Comparison of ENCODE assay signal across 24 cellular contexts in the genomic region with DNA sequence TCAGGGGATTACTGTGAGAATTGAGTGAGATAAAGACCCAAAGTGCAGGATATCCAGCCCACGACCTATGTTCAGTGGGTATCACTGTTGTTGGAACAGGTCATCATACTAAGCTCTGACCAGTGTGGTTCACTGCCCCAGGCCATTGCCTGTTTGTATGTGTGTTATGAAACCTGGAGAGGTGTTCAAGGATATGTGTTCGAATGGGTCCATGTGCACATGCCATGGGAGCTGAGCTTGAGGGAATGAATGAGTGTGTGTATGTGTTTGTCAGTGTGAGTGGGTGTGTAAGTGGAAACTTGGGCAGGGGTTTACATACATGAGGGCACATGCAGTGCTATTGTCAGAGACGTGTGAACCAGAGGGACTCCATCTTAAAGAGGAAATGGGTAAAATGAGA. TPM values are rescaled to one million over a fixed set of nuclear protein-coding genes. Genes with fewer than 3 reads are reported as not detected.
DNase-seq lines count a peak whose midpoint lies in the region; ATAC-seq, FAIRE-seq and TF ChIP-seq lines count a peak whose summit lies in the region.
"Had no signal": no experiment of that assay in that cellular context is flagged by ENCODE, and none has a peak within 500 bp of the region (broad histone marks: within the 10 kb centered on the region; RNA-seq: fewer than 3 reads in every experiment).

No MANE protein-coding gene starts in this region.

- H2AFZ ChIP-seq in GM23338 (no peak overlapping the region; the same call in 1 of the 2 replicates), H1 (ENCODE audit: low read length) (no peak overlapping the region)

- peak overlapping the region; percentile 88; the same call in 1 of the 2 replicates for H2AK5ac ChIP-seq in H1 (ENCODE audit: low read depth, low read length)

- H3K14ac ChIP-seq in H1 (ENCODE audit: insufficient read length), result no peak overlapping the region

- no peaks in the 10 kb centered on the region for H3K36me3 ChIP-seq in GM23338 (ENCODE audit: insufficient read depth)
- no peaks in the 10 kb centered on the region for H3K36me3 ChIP-seq in H1 (ENCODE audit: control insufficient read depth in 2 of 4, insufficient read depth in 4 of 4, low read length in 3 of 4)
- no peaks in the 10 kb centered on the region for H3K36me3 ChIP-seq in effector memory CD4-positive, alpha-beta T cell (ENCODE audit: control insufficient read depth, insufficient read depth, low read length)
- H3K36me3 ChIP-seq in esophagus muscularis mucosa, result no peaks in the 10 kb centered on the region
- H3K36me3 ChIP-seq in tibial nerve, result no peaks in the 10 kb centered on the region
- H3K36me3 ChIP-seq: BE2C; BLaER1 treated with 17β-estradiol and CSF1 and Interleukin-3, amounts not matched to agents 10 nM and 100 nM; HAP-1 had no signal

- peaks cover 2% of the 10 kb centered on the region for H3K27me3 Mint-ChIP-seq in GM23338 (ENCODE audit: insufficient read depth, low read depth, poor library complexity)
- H3K27me3 Mint-ChIP-seq in activated T-helper 1 cell treated with anti-CD3 and anti-CD28 coated beads, Interleukin-12 subunit alpha, Interleukin-12 subunit beta, Interleukin-2, Interleukin-4 antibody, amounts not matched to agents 30 ng/mL and 10 ng/mL and 1 ng/mL, durations not matched to agents 14 hours and 24 hours and 36 hours (ENCODE audit: insufficient read depth), result peaks cover 26% of the 10 kb centered on the region

- H3K27ac Mint-ChIP-seq in GM23338, result no peak overlapping the region
- peak overlapping the region; percentile 11 for H3K27ac Mint-ChIP-seq in activated T-helper 1 cell treated with anti-CD3 and anti-CD28 coated beads, Interleukin-12 subunit alpha, Interleukin-12 subunit beta, Interleukin-2, Interleukin-4 antibody, amounts not matched to agents 30 ng/mL and 10 ng/mL and 1 ng/mL, durations not matched to agents 14 hours and 24 hours and 36 hours
- H3K27ac Mint-ChIP-seq: CD4-positive, alpha-beta memory T cell; HFFc6 had no signal

- H3K9me2 ChIP-seq in GM23338 (ENCODE audit: insufficient read depth), result peaks cover 9% of the 10 kb centered on the region; the same call in 1 of the 2 replicates

- H4K5ac ChIP-seq in H1 (ENCODE audit: insufficient read length, low read depth, low read length), result no peak overlapping the region

- H3K4ac ChIP-seq in H1 (replicated peaks; ENCODE audit: insufficient read length, low read depth, low read length), result peak overlapping the region; percentile 12

- H3F3A ChIP-seq in GM23338 (replicated peaks; ENCODE audit: low read depth), result no peaks in the 10 kb centered on the region

- intact Hi-C loops in activated T-helper 1 cell treated with anti-CD3 and anti-CD28 coated beads, Interleukin-12 subunit alpha, Interleukin-12 subunit beta, Interleukin-2, Interleukin-4 antibody, amounts not matched to agents 30 ng/mL and 10 ng/mL and 1 ng/mL, durations not matched to agents 14 hours and 24 hours and 36 hours (cut with micrococcal nuclease), result no loop called here
- intact Hi-C loops in esophagus muscularis mucosa (cut with DNase I), result no loop called here

- H3K79me2 ChIP-seq in GM23338 (replicated peaks; ENCODE audit: insufficient read depth) (no peaks in the 10 kb centered on the region), H1 (ENCODE audit: control insufficient read depth in 1 of 2, insufficient read depth in 2 of 2, low read length in 2 of 2) (no peaks in the 10 kb centered on the region)

- no peak overlapping the region for H3K56ac ChIP-seq in H1 (replicated peaks; ENCODE audit: insufficient read length, low read depth, low read length)

- peak overlapping the region; percentile 55; the same call in 1 of the 2 replicates for H2BK5ac ChIP-seq in H1 (ENCODE audit: low read depth, low read length)

- no peak overlapping the region for H3K4me3 Mint-ChIP-seq in GM23338
- no peak overlapping the region for H3K4me3 Mint-ChIP-seq in activated T-helper 1 cell treated with anti-CD3 and anti-CD28 coated beads, Interleukin-12 subunit alpha, Interleukin-12 subunit beta, Interleukin-2, Interleukin-4 antibody, amounts not matched to agents 30 ng/mL and 10 ng/mL and 1 ng/mL, durations not matched to agents 14 hours and 24 hours and 36 hours
- H3K4me3 Mint-ChIP-seq: CD4-positive, alpha-beta memory T cell; HFFc6 had no signal

- H3K9ac ChIP-seq in H1 (replicated peaks in 1 of 4; ENCODE audit: extremely low read depth in 1 of 4, low read depth in 3 of 4, low read length in 3 of 4), result no peak overlapping the region
- H3K9ac ChIP-seq: BLaER1 treated with 17β-estradiol and CSF1 and Interleukin-3, amounts not matched to agents 10 nM and 100 nM had no signal

- TF ChIP-seq CTCF in GM23338 (conservative IDR thresholded peaks at IDR 0.05; ENCODE audit: low read depth in 2 of 2), result no peak
- TF ChIP-seq CTCF in H1 (IDR thresholded peaks at IDR 0.05; ENCODE audit: control extremely low read depth in 1 of 3, insufficient read depth in 1 of 3, low read depth in 1 of 3, low read length in 3 of 3), result no peak
- no peak for TF ChIP-seq CTCF in esophagus muscularis mucosa (IDR thresholded peaks at IDR 0.05)
- TF ChIP-seq CTCF in tibial nerve (IDR thresholded peaks at IDR 0.05), result no peak

- H4K20me1 ChIP-seq in GM23338 (replicated peaks; ENCODE audit: insufficient read depth), result no peaks in the 10 kb centered on the region
- H4K20me1 ChIP-seq in H1 (replicated peaks in 1 of 2; ENCODE audit: control insufficient read depth in 1 of 2, insufficient read depth in 2 of 2, low read length in 2 of 2), result no peaks in the 10 kb centered on the region
- H4K20me1 ChIP-seq: BLaER1 treated with 17β-estradiol and CSF1 and Interleukin-3, amounts not matched to agents 10 nM and 100 nM had no signal

- no peaks in the 10 kb centered on the region for H3K9me3 ChIP-seq in H1 (ENCODE audit: insufficient read depth in 2 of 2, low read depth in 1 of 2, low read length in 1 of 2)
- H3K9me3 ChIP-seq in effector memory CD4-positive, alpha-beta T cell (ENCODE audit: control insufficient read depth, low read length), result no peaks in the 10 kb centered on the region
- no peaks in the 10 kb centered on the region for H3K9me3 ChIP-seq in esophagus muscularis mucosa
- no peaks in the 10 kb centered on the region for H3K9me3 ChIP-seq in tibial nerve
- H3K9me3 ChIP-seq: A549, BE2C, HAP-1 had no signal

- H3K4me3 ChIP-seq in GM23338 (no peak overlapping the region), H1 (ENCODE audit: extremely low read depth in 1 of 4, insufficient read depth in 2 of 4, low read depth in 3 of 4, low read length in 4 of 4) (no peak overlapping the region), esophagus muscularis mucosa (no peak overlapping the region), tibial nerve (no peak overlapping the region)
- H3K4me3 ChIP-seq in effector memory CD4-positive, alpha-beta T cell (ENCODE audit: insufficient read depth, low read depth, low read length, poor library complexity, severe bottlenecking), result no peak overlapping the region
- H3K4me3 ChIP-seq: A549; BLaER1 treated with 17β-estradiol and CSF1 and Interleukin-3, amounts not matched to agents 10 nM and 100 nM; HAP-1 had no signal

- no peaks in the 10 kb centered on the region for H3K79me1 ChIP-seq in H1 (ENCODE audit: low read depth, low read length)

- DNase-seq in GM23338 (ENCODE audit: low spot score), result no peak
- no peak for DNase-seq in HTR-8/SVneo (ENCODE audit: insufficient read length, low spot score)
- DNase-seq in activated T-helper 1 cell treated with anti-CD3 and anti-CD28 coated beads, Interleukin-12 subunit alpha, Interleukin-12 subunit beta, Interleukin-2, Interleukin-4 antibody, amounts not matched to agents 30 ng/mL and 10 ng/mL and 1 ng/mL, durations not matched to agents 14 hours and 24 hours and 36 hours (ENCODE audit: low spot score), result no peak
- DNase-seq in H1 (ENCODE audit: low read depth in 1 of 2, low spot score in 2 of 2), result no peak
- no peak for DNase-seq in effector memory CD4-positive, alpha-beta T cell
- DNase-seq in esophagus muscularis mucosa (ENCODE audit: extremely low spot score), result no peak
- no peak for DNase-seq in tibial nerve (ENCODE audit: low spot score in 2 of 2)
- DNase-seq: 8988T; ACHN; AML-193; BE2C; Calu3; CD4-positive, alpha-beta memory T cell; COR-L47; DMS53; DMS79 treated with DMSO at 0.1 percent for 48 hours; GF-D8; HFFc6 had no signal

- H2BK120ac ChIP-seq in H1 (replicated peaks; ENCODE audit: low read depth, low read length), result no peak overlapping the region

- H3K4me2 ChIP-seq in GM23338 (no peak overlapping the region), H1 (ENCODE audit: insufficient read depth in 1 of 2, low read depth in 2 of 2, low read length in 2 of 2) (no peak overlapping the region)
- H3K4me2 ChIP-seq: A549; BLaER1 treated with 17β-estradiol and CSF1 and Interleukin-3, amounts not matched to agents 10 nM and 100 nM had no signal

- no peak for TF ChIP-seq POLR2A in H1 (IDR thresholded peaks at IDR 0.05; ENCODE audit: control extremely low read depth in 1 of 2, low read depth in 2 of 2, low read length in 2 of 2)
- no peak for TF ChIP-seq POLR2A in esophagus muscularis mucosa (IDR thresholded peaks at IDR 0.05; ENCODE audit: low read depth)
- no peak for TF ChIP-seq POLR2A in tibial nerve (IDR thresholded peaks at IDR 0.05)

- no peaks in the 10 kb centered on the region; the same call in 1 of the 2 replicates for H3K23me2 ChIP-seq in H1 (ENCODE audit: low read depth, low read length)

- POLR2A ChIA-PET in H1 (lab: Charles Lee; ENCODE audit: partially characterized antibody), result interaction anchor here (1.3 kb wide), 2 partner anchors 18 to 20 kb away, joined by 3 read pairs; no protein-coding TSS in a partner anchor

- no peak for TF ChIP-seq EP300 in H1 (IDR thresholded peaks at IDR 0.05; ENCODE audit: borderline replicate concordance in 1 of 2, low read depth in 2 of 2, low read length in 2 of 2)
- TF ChIP-seq EP300 in esophagus muscularis mucosa (IDR thresholded peaks at IDR 0.05), result no peak
- TF ChIP-seq EP300 in tibial nerve (IDR thresholded peaks at IDR 0.05), result no peak

- peaks cover 36% of the 10 kb centered on the region for H3K4me1 Mint-ChIP-seq in GM23338
- no peaks in the 10 kb centered on the region for H3K4me1 Mint-ChIP-seq in activated T-helper 1 cell treated with anti-CD3 and anti-CD28 coated beads, Interleukin-12 subunit alpha, Interleukin-12 subunit beta, Interleukin-2, Interleukin-4 antibody, amounts not matched to agents 30 ng/mL and 10 ng/mL and 1 ng/mL, durations not matched to agents 14 hours and 24 hours and 36 hours (ENCODE audit: low read depth)

- peaks cover 4% of the 10 kb centered on the region; the same call in 2 of the 3 replicates for H3K36me3 Mint-ChIP-seq in GM23338 (ENCODE audit: low read depth)
- H3K36me3 Mint-ChIP-seq in activated T-helper 1 cell treated with anti-CD3 and anti-CD28 coated beads, Interleukin-12 subunit alpha, Interleukin-12 subunit beta, Interleukin-2, Interleukin-4 antibody, amounts not matched to agents 30 ng/mL and 10 ng/mL and 1 ng/mL, durations not matched to agents 14 hours and 24 hours and 36 hours (ENCODE audit: low read depth), result no peaks in the 10 kb centered on the region
- H3K36me3 Mint-ChIP-seq: CD14-positive monocyte; CD4-positive, alpha-beta memory T cell had no signal

- 85% methylated on average over 3 of the region's 3 CpGs; no CpG with 5 or more reads in 1 of the 2 experiments for WGBS in H1 (ENCODE audit: extremely low coverage in 1 of 2, insufficient coverage in 1 of 2, insufficient read length in 1 of 2, insufficient replicate concordance in 2 of 2, low coverage in 1 of 2, low lambda C conversion rate in 2 of 2, missing lambda C conversion rate in 1 of 2), 2 experiments
- WGBS in esophagus muscularis mucosa, result 81% methylated on average over 3 of the region's 3 CpGs
- 74 to 78% methylated on average over 3 of the region's 3 CpGs for WGBS in tibial nerve, 2 donors

- H3K9me3 Mint-ChIP-seq in GM23338, result peaks cover 4% of the 10 kb centered on the region; the same call in 2 of the 3 replicates
- no peaks in the 10 kb centered on the region for H3K9me3 Mint-ChIP-seq in activated T-helper 1 cell treated with anti-CD3 and anti-CD28 coated beads, Interleukin-12 subunit alpha, Interleukin-12 subunit beta, Interleukin-2, Interleukin-4 antibody, amounts not matched to agents 30 ng/mL and 10 ng/mL and 1 ng/mL, durations not matched to agents 14 hours and 24 hours and 36 hours
- H3K9me3 Mint-ChIP-seq: CD14-positive monocyte; CD4-positive, alpha-beta memory T cell; HFFc6 had no signal

- peak overlapping the region; percentile 45 for H4K91ac ChIP-seq in H1 (replicated peaks; ENCODE audit: insufficient read length, low read length)

- ATAC-seq in GM23338 (no peak), GM18502 (IDR thresholded peaks at IDR 0.05; ENCODE audit: poor library complexity, unreplicated experiment) (no peak)
- ATAC-seq: A549 had no signal

- peak overlapping the region; percentile 14; the same call in 1 of the 2 replicates for H3K18ac ChIP-seq in H1 (ENCODE audit: extremely low read depth, low read length)

- peak overlapping the region; percentile 94; the same call in 1 of the 2 replicates for H2BK15ac ChIP-seq in H1 (ENCODE audit: low read length)

- CTCF ChIA-PET in H1 (lab: Charles Lee; ENCODE audit: partially characterized antibody), result interaction anchor here (0.9 to 1.9 kb wide), 3 partner anchors 9 to 202 kb away, joined by 3 to 9 read pairs (median 8); no protein-coding TSS in a partner anchor

- H3K27me3 ChIP-seq in GM23338 (ENCODE audit: insufficient read depth) (no peaks in the 10 kb centered on the region), H1 (replicated peaks in 1 of 4; ENCODE audit: control insufficient read depth in 3 of 4, extremely low read depth in 1 of 4, insufficient read depth in 3 of 4, low read length in 3 of 4) (no peaks in the 10 kb centered on the region), esophagus muscularis mucosa (no peaks in the 10 kb centered on the region), tibial nerve (no peaks in the 10 kb centered on the region)
- H3K27me3 ChIP-seq in effector memory CD4-positive, alpha-beta T cell (replicated peaks; ENCODE audit: control insufficient read depth, insufficient read depth, low read length, poor library complexity, severe bottlenecking), result no peaks in the 10 kb centered on the region
- H3K27me3 ChIP-seq: BE2C; BLaER1 treated with 17β-estradiol and CSF1 and Interleukin-3, amounts not matched to agents 10 nM and 100 nM had no signal

- peak overlapping the region; percentile 82 for H2BK12ac ChIP-seq in H1 (ENCODE audit: low read depth, low read length)

- peak overlapping the region; percentile 40; the same call in 1 of the 2 replicates for H2BK20ac ChIP-seq in H1 (ENCODE audit: low read length)

- FAIRE-seq in HTR-8/SVneo (lab: Jason Lieb, UNC), result peak; percentile 86
- FAIRE-seq in H1 (lab: Jason Lieb, UNC), result no peak
- FAIRE-seq: A549, GM12891 had no signal

- no peak overlapping the region for H4K8ac ChIP-seq in H1 (ENCODE audit: extremely low read depth, insufficient read depth, low read length)

- H3K27ac ChIP-seq in GM23338 (ENCODE audit: low read depth), result 0 out of 2 replicates have a peak overlapping the region, but pooled peaks have one; percentile 3
- H3K27ac ChIP-seq in H1 (ENCODE audit: low read depth, low read length), result no peak overlapping the region
- H3K27ac ChIP-seq in effector memory CD4-positive, alpha-beta T cell (ENCODE audit: insufficient read depth, low read length, poor library complexity, severe bottlenecking), result no peak overlapping the region
- no peak overlapping the region for H3K27ac ChIP-seq in esophagus muscularis mucosa (replicated peaks in 1 of 4)
- H3K27ac ChIP-seq in tibial nerve, result no peak overlapping the region
- H3K27ac ChIP-seq: A549; BLaER1 treated with 17β-estradiol and CSF1 and Interleukin-3, amounts not matched to agents 10 nM and 100 nM had no signal

- H3K4me1 ChIP-seq in GM23338 (ENCODE audit: insufficient read depth) (peaks cover 21% of the 10 kb centered on the region), H1 (replicated peaks in 1 of 4; ENCODE audit: control insufficient read depth in 3 of 4, insufficient read depth in 4 of 4, low read length in 3 of 4) (peaks cover 2 to 20% (median 8%) of the 10 kb centered on the region in 4 experiments; a peak in 5 of 7 replicates), esophagus muscularis mucosa (peaks cover 0 to 4% (median 0%) of the 10 kb centered on the region in 4 donors), tibial nerve (peaks cover 0 to 6% (median 2%) of the 10 kb centered on the region in 4 donors)
- no peaks in the 10 kb centered on the region for H3K4me1 ChIP-seq in effector memory CD4-positive, alpha-beta T cell (ENCODE audit: control insufficient read depth, insufficient read depth, low read length, poor library complexity, severe bottlenecking)
- H3K4me1 ChIP-seq: BE2C had no signal

- H3K23ac ChIP-seq in H1 (ENCODE audit: insufficient read length), result no peak overlapping the region

- no peak for TF ChIP-seq RAD21 in H1 (IDR thresholded peaks at IDR 0.05 in 1 of 2, conservative IDR thresholded peaks at IDR 0.05 in 1 of 2; ENCODE audit: low read depth in 2 of 2, low read length in 2 of 2)

RNA-seq across cellular contexts. Expression of gene AHCY, which starts 17.7 kb away (rescaled TPM):
- total RNA-seq in GM23338 (2014; rRNA removed; shearing (Covaris generic)), result 404 and 423 TPM in 2 replicates
- polyA plus RNA-seq in GM23338 (2016; fragmentation: Nextera tagmentation; extraction: Ambion mirVana) (138 and 150 TPM in 2 replicates), H1 (2011; rRNA removed) (638 and 688 TPM in 2 replicates)
- total RNA-seq in activated T-helper 1 cell treated with anti-CD3 and anti-CD28 coated beads, Interleukin-12 subunit alpha, Interleukin-12 subunit beta, Interleukin-2, Interleukin-4 antibody, amounts not matched to agents 30 ng/mL and 10 ng/mL and 1 ng/mL, durations not matched to agents 14 hours and 24 hours and 36 hours, result 130 and 132 TPM in 2 replicates
- 404 and 414 TPM in 2 replicates for total RNA-seq in H1 (2021; fragmentation: NEBNext Ultra II Directional; extraction: Animal tissue kit (Norgen Biotek cat#: 25700))
- polyA plus RNA-seq in H1 (2011; cell fraction: cytosol; rRNA removed), result 622 TPM
- polyA plus RNA-seq in H1 (2011; cell fraction: nucleus; rRNA removed), result 664 TPM
- polyA plus RNA-seq in H1 (2012, experiment 1 of 2), result 355 to 467 TPM (median 460 TPM) in 4 replicates
- 668 TPM for polyA plus RNA-seq in H1 (2012, experiment 2 of 2)
- 249 TPM for polyA plus RNA-seq in H1 (2013, experiment 1 of 2)
- polyA plus RNA-seq in H1 (2013, experiment 2 of 2), result 250 TPM
- 889 and 910 TPM in 2 replicates for polyA minus RNA-seq in H1 (2011; rRNA and poly(A)+ RNA removed)
- 394 TPM for polyA minus RNA-seq in H1 (2011; cell fraction: cytosol; rRNA and poly(A)+ RNA removed)
- polyA minus RNA-seq in H1 (2011; cell fraction: nucleus; rRNA and poly(A)+ RNA removed), result 315 TPM
- total RNA-seq in esophagus muscularis mucosa (10 to 100 TPM; 52.7 to 77.0 (median 71.0) TPM), tibial nerve (100 to 1,000 TPM in 1 of 4 donors, 10 to 100 TPM in 3; 77.8 to 110 (median 83.1) TPM)

RNA-seq across cellular contexts. Expression of gene ITCH, which starts 42.2 kb away (rescaled TPM):
- 24.9 and 31.6 TPM in 2 replicates for total RNA-seq in GM23338 (2014; rRNA removed; shearing (Covaris generic))
- polyA plus RNA-seq in GM23338 (2016; fragmentation: Nextera tagmentation; extraction: Ambion mirVana), result 16.1 and 16.4 TPM in 2 replicates
- total RNA-seq in activated T-helper 1 cell treated with anti-CD3 and anti-CD28 coated beads, Interleukin-12 subunit alpha, Interleukin-12 subunit beta, Interleukin-2, Interleukin-4 antibody, amounts not matched to agents 30 ng/mL and 10 ng/mL and 1 ng/mL, durations not matched to agents 14 hours and 24 hours and 36 hours, result 55.6 and 66.4 TPM in 2 replicates
- 39.2 and 45.2 TPM in 2 replicates for total RNA-seq in H1 (2021; fragmentation: NEBNext Ultra II Directional; extraction: Animal tissue kit (Norgen Biotek cat#: 25700))
- 2.5 and 3.9 TPM in 2 replicates for polyA plus RNA-seq in H1 (2011; rRNA removed)
- 5.5 TPM for polyA plus RNA-seq in H1 (2011; cell fraction: cytosol; rRNA removed)
- 3.7 TPM for polyA plus RNA-seq in H1 (2011; cell fraction: nucleus; rRNA removed)
- 11.9 to 27.2 TPM (median 16.6 TPM) in 4 replicates for polyA plus RNA-seq in H1 (2012, experiment 1 of 2)
- polyA plus RNA-seq in H1 (2012, experiment 2 of 2), result 1.3 TPM
- 13.3 TPM for polyA plus RNA-seq in H1 (2013, experiment 1 of 2)
- 13.1 TPM for polyA plus RNA-seq in H1 (2013, experiment 2 of 2)
- polyA minus RNA-seq in H1 (2011; rRNA and poly(A)+ RNA removed), result 21.3 and 28.5 TPM in 2 replicates
- polyA minus RNA-seq in H1 (2011; cell fraction: cytosol; rRNA and poly(A)+ RNA removed), result 8.4 TPM
- 18.7 TPM for polyA minus RNA-seq in H1 (2011; cell fraction: nucleus; rRNA and poly(A)+ RNA removed)
- 10 to 100 TPM; 50.3 to 64.3 (median 52.8) TPM for total RNA-seq in esophagus muscularis mucosa
- total RNA-seq in tibial nerve, result 10 to 100 TPM; 48.4 to 85.4 (median 62.8) TPM
